1 cellular context compared by ENCODE assay signal in the genomic region with DNA sequence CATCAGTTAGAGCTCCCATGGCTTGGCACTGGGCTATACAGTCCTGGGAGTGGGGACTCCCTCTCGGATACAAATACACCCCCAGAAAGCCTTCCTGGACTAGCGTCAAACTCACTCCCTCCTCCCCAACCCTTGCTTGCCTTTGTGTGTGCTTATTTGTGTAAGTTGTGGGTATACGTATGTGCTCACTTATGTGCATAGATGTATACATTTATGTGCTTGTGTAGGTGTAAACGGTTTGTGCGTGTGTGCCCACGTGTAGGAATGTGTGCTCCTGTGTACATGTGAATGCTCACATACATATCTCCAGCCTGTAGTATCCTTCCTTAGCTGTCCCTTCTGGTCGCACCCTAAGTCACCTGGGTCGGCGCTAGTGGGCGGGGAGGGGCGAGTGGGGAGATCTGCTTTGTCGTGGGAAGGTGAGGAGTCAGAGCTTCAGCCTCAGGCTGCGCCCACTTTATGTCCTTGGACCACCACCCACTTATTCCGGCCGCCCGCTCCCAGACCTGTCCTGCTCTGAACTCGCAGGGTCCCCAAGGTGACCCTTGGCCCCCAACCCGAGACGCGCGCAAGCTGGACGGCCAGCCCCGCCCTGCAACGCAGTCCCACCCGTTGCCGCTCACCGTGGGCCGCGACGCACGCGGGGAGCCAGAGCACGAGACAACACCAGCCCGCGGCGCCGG.
TF ChIP-seq lines count a peak whose summit lies in the region.

No MANE protein-coding gene starts in this region.

TF ChIP-seq in HepG2, 621 proteins besides CTCF, POLR2A, EP300 and RAD21 (continued from another document and continues in another):
- TF ChIP-seq ZNF446 (CRISPR knock-in tag; IDR thresholded peaks at IDR 0.05) (0 out of 2 replicates have a peak, but pooled peaks have one; percentile 10), MXI1 (IDR thresholded peaks at IDR 0.05; ENCODE audit: borderline replicate concordance, low read depth, low read length) (no peak), PITX1 (CRISPR knock-in tag; IDR thresholded peaks at IDR 0.05) (no peak), ZNF451 (CRISPR knock-in tag; IDR thresholded peaks at IDR 0.05) (no peak), ZNF709 (CRISPR knock-in tag; IDR thresholded peaks at IDR 0.05) (no peak), CBFB (CRISPR knock-in tag; IDR thresholded peaks at IDR 0.05) (no peak; the same call in 1 of the 2 replicates), ZNF143 (CRISPR knock-in tag; IDR thresholded peaks at IDR 0.05) (no peak), BHLHE40 (IDR thresholded peaks at IDR 0.05; ENCODE audit: low read length) (no peak), HNRNPL (IDR thresholded peaks at IDR 0.05; ENCODE audit: low read depth, low read length) (no peak), GATAD2A (CRISPR knock-in tag; IDR thresholded peaks at IDR 0.05) (no peak), RBM22 (optimal IDR thresholded peaks at IDR 0.05; ENCODE audit: low read length) (no peak), ZNF550 (CRISPR knock-in tag; IDR thresholded peaks at IDR 0.05; ENCODE audit: borderline replicate concordance) (0 out of 2 replicates have a peak, but pooled peaks have one; percentile 65), GATAD1 (CRISPR knock-in tag; IDR thresholded peaks at IDR 0.05) (no peak), SIN3B (IDR thresholded peaks at IDR 0.05; ENCODE audit: low read length) (no peak), XBP1 (CRISPR knock-in tag; IDR thresholded peaks at IDR 0.05) (no peak), SIX4 (CRISPR knock-in tag; IDR thresholded peaks at IDR 0.05) (0 out of 2 replicates have a peak, but pooled peaks have one; percentile 15), NRL (CRISPR knock-in tag; IDR thresholded peaks at IDR 0.05; ENCODE audit: borderline replicate concordance) (no peak), ZNF235 (CRISPR knock-in tag; IDR thresholded peaks at IDR 0.05; ENCODE audit: borderline replicate concordance) (peak; percentile 27; the same call in 1 of the 2 replicates), ZBTB38 (CRISPR knock-in tag; IDR thresholded peaks at IDR 0.05) (0 out of 2 replicates have a peak, but pooled peaks have one; percentile 8), CHCHD3 (CRISPR knock-in tag; IDR thresholded peaks at IDR 0.05) (no peak), RFX3 (CRISPR knock-in tag; IDR thresholded peaks at IDR 0.05) (no peak), ZNF674 (CRISPR knock-in tag; IDR thresholded peaks at IDR 0.05; ENCODE audit: low read depth) (no peak), ZNF138 (CRISPR knock-in tag; IDR thresholded peaks at IDR 0.05; ENCODE audit: low read depth) (no peak), KAT7 (CRISPR knock-in tag; IDR thresholded peaks at IDR 0.05; ENCODE audit: borderline replicate concordance) (0 out of 2 replicates have a peak, but pooled peaks have one; percentile 13), DPF2 (CRISPR knock-in tag; IDR thresholded peaks at IDR 0.05; ENCODE audit: borderline replicate concordance, low read depth) (no peak), SMAD9 (CRISPR knock-in tag; IDR thresholded peaks at IDR 0.05) (no peak), ZNF839 (CRISPR knock-in tag; IDR thresholded peaks at IDR 0.05; ENCODE audit: borderline replicate concordance) (no peak), PAF1 (CRISPR knock-in tag; IDR thresholded peaks at IDR 0.05) (no peak; the same call in 1 of the 2 replicates)
- TF ChIP-seq, protein P1, sequence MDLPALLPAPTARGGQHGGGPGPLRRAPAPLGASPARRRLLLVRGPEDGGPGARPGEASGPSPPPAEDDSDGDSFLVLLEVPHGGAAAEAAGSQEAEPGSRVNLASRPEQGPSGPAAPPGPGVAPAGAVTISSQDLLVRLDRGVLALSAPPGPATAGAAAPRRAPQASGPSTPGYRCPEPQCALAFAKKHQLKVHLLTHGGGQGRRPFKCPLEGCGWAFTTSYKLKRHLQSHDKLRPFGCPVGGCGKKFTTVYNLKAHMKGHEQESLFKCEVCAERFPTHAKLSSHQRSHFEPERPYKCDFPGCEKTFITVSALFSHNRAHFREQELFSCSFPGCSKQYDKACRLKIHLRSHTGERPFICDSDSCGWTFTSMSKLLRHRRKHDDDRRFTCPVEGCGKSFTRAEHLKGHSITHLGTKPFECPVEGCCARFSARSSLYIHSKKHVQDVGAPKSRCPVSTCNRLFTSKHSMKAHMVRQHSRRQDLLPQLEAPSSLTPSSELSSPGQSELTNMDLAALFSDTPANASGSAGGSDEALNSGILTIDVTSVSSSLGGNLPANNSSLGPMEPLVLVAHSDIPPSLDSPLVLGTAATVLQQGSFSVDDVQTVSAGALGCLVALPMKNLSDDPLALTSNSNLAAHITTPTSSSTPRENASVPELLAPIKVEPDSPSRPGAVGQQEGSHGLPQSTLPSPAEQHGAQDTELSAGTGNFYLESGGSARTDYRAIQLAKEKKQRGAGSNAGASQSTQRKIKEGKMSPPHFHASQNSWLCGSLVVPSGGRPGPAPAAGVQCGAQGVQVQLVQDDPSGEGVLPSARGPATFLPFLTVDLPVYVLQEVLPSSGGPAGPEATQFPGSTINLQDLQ (CRISPR knock-in tag; IDR thresholded peaks at IDR 0.05) = 0 out of 2 replicates have a peak, but pooled peaks have one; percentile 11
- TF ChIP-seq, protein P2, sequence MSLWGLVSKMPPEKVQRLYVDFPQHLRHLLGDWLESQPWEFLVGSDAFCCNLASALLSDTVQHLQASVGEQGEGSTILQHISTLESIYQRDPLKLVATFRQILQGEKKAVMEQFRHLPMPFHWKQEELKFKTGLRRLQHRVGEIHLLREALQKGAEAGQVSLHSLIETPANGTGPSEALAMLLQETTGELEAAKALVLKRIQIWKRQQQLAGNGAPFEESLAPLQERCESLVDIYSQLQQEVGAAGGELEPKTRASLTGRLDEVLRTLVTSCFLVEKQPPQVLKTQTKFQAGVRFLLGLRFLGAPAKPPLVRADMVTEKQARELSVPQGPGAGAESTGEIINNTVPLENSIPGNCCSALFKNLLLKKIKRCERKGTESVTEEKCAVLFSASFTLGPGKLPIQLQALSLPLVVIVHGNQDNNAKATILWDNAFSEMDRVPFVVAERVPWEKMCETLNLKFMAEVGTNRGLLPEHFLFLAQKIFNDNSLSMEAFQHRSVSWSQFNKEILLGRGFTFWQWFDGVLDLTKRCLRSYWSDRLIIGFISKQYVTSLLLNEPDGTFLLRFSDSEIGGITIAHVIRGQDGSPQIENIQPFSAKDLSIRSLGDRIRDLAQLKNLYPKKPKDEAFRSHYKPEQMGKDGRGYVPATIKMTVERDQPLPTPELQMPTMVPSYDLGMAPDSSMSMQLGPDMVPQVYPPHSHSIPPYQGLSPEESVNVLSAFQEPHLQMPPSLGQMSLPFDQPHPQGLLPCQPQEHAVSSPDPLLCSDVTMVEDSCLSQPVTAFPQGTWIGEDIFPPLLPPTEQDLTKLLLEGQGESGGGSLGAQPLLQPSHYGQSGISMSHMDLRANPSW (CRISPR knock-in tag; IDR thresholded peaks at IDR 0.05; ENCODE audit: borderline replicate concordance) = no peak
- TF ChIP-seq, protein P3, sequence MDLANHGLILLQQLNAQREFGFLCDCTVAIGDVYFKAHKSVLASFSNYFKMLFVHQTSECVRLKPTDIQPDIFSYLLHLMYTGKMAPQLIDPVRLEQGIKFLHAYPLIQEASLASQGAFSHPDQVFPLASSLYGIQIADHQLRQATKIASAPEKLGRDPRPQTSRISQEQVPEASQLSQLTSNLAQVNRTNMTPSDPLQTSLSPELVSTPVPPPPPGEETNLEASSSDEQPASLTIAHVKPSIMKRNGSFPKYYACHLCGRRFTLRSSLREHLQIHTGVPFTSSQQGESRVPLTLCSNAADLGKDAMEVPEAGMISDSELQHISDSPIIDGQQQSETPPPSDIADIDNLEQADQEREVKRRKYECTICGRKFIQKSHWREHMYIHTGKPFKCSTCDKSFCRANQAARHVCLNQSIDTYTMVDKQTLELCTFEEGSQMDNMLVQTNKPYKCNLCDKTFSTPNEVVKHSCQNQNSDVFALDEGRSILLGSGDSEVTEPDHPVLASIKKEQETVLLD (CRISPR knock-in tag; IDR thresholded peaks at IDR 0.05; ENCODE audit: low read depth) = no peak
- TF ChIP-seq, protein P4, sequence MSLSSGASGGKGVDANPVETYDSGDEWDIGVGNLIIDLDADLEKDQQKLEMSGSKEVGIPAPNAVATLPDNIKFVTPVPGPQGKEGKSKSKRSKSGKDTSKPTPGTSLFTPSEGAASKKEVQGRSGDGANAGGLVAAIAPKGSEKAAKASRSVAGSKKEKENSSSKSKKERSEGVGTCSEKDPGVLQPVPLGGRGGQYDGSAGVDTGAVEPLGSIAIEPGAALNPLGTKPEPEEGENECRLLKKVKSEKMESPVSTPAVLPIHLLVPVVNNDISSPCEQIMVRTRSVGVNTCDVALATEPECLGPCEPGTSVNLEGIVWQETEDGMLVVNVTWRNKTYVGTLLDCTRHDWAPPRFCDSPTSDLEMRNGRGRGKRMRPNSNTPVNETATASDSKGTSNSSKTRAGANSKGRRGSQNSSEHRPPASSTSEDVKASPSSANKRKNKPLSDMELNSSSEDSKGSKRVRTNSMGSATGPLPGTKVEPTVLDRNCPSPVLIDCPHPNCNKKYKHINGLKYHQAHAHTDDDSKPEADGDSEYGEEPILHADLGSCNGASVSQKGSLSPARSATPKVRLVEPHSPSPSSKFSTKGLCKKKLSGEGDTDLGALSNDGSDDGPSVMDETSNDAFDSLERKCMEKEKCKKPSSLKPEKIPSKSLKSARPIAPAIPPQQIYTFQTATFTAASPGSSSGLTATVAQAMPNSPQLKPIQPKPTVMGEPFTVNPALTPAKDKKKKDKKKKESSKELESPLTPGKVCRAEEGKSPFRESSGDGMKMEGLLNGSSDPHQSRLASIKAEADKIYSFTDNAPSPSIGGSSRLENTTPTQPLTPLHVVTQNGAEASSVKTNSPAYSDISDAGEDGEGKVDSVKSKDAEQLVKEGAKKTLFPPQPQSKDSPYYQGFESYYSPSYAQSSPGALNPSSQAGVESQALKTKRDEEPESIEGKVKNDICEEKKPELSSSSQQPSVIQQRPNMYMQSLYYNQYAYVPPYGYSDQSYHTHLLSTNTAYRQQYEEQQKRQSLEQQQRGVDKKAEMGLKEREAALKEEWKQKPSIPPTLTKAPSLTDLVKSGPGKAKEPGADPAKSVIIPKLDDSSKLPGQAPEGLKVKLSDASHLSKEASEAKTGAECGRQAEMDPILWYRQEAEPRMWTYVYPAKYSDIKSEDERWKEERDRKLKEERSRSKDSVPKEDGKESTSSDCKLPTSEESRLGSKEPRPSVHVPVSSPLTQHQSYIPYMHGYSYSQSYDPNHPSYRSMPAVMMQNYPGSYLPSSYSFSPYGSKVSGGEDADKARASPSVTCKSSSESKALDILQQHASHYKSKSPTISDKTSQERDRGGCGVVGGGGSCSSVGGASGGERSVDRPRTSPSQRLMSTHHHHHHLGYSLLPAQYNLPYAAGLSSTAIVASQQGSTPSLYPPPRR (CRISPR knock-in tag; IDR thresholded peaks at IDR 0.05; ENCODE audit: borderline replicate concordance) = 0 out of 2 replicates have a peak, but pooled peaks have one; percentile 19
- TF ChIP-seq, protein P5, sequence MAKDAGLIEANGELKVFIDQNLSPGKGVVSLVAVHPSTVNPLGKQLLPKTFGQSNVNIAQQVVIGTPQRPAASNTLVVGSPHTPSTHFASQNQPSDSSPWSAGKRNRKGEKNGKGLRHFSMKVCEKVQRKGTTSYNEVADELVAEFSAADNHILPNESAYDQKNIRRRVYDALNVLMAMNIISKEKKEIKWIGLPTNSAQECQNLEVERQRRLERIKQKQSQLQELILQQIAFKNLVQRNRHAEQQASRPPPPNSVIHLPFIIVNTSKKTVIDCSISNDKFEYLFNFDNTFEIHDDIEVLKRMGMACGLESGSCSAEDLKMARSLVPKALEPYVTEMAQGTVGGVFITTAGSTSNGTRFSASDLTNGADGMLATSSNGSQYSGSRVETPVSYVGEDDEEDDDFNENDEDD (CRISPR knock-in tag; IDR thresholded peaks at IDR 0.05; ENCODE audit: borderline replicate concordance) = no peak
- TF ChIP-seq, protein P6, sequence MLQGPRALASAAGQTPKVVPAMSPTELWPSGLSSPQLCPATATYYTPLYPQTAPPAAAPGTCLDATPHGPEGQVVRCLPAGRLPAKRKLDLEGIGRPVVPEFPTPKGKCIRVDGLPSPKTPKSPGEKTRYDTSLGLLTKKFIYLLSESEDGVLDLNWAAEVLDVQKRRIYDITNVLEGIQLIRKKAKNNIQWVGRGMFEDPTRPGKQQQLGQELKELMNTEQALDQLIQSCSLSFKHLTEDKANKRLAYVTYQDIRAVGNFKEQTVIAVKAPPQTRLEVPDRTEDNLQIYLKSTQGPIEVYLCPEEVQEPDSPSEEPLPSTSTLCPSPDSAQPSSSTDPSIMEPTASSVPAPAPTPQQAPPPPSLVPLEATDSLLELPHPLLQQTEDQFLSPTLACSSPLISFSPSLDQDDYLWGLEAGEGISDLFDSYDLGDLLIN (CRISPR knock-in tag; IDR thresholded peaks at IDR 0.05; ENCODE audit: borderline replicate concordance) = no peak
- TF ChIP-seq, protein P7, sequence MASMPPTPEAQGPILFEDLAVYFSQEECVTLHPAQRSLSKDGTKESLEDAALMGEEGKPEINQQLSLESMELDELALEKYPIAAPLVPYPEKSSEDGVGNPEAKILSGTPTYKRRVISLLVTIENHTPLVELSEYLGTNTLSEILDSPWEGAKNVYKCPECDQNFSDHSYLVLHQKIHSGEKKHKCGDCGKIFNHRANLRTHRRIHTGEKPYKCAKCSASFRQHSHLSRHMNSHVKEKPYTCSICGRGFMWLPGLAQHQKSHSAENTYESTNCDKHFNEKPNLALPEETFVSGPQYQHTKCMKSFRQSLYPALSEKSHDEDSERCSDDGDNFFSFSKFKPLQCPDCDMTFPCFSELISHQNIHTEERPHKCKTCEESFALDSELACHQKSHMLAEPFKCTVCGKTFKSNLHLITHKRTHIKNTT (CRISPR knock-in tag; IDR thresholded peaks at IDR 0.05) = no peak
- TF ChIP-seq, protein P8, sequence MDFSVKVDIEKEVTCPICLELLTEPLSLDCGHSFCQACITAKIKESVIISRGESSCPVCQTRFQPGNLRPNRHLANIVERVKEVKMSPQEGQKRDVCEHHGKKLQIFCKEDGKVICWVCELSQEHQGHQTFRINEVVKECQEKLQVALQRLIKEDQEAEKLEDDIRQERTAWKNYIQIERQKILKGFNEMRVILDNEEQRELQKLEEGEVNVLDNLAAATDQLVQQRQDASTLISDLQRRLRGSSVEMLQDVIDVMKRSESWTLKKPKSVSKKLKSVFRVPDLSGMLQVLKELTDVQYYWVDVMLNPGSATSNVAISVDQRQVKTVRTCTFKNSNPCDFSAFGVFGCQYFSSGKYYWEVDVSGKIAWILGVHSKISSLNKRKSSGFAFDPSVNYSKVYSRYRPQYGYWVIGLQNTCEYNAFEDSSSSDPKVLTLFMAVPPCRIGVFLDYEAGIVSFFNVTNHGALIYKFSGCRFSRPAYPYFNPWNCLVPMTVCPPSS (IDR thresholded peaks at IDR 0.05) = no peak
- TF ChIP-seq, protein P9, sequence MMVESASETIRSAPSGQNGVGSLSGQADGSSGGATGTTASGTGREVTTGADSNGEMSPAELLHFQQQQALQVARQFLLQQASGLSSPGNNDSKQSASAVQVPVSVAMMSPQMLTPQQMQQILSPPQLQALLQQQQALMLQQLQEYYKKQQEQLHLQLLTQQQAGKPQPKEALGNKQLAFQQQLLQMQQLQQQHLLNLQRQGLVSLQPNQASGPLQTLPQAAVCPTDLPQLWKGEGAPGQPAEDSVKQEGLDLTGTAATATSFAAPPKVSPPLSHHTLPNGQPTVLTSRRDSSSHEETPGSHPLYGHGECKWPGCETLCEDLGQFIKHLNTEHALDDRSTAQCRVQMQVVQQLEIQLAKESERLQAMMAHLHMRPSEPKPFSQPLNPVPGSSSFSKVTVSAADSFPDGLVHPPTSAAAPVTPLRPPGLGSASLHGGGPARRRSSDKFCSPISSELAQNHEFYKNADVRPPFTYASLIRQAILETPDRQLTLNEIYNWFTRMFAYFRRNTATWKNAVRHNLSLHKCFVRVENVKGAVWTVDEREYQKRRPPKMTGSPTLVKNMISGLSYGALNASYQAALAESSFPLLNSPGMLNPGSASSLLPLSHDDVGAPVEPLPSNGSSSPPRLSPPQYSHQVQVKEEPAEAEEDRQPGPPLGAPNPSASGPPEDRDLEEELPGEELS (CRISPR knock-in tag; IDR thresholded peaks at IDR 0.05) = no peak
